ENCODE assay signal across 1 cellular context in genomic region chr4:15376594-15376993, GRCh38.
TF ChIP-seq lines count a peak whose summit lies in the region.

No MANE protein-coding gene starts in this region.

TF ChIP-seq in SK-N-SH treated with all-trans-retinoic acid at 6 μM for 48 hours, 23 proteins besides CTCF, POLR2A, EP300 and RAD21 (continued from another document):
- TF ChIP-seq CSRNP3 (CRISPR knock-in tag; IDR thresholded peaks at IDR 0.05) (no peak), TOX (CRISPR knock-in tag; IDR thresholded peaks at IDR 0.05; ENCODE audit: borderline replicate concordance) (no peak), ISL1 (CRISPR knock-in tag; IDR thresholded peaks at IDR 0.05) (no peak), CREB5 (CRISPR knock-in tag; IDR thresholded peaks at IDR 0.05; ENCODE audit: low read depth) (no peak), POU6F1 (CRISPR knock-in tag; IDR thresholded peaks at IDR 0.05; ENCODE audit: borderline replicate concordance, low read depth) (no peak), ZFP3 (CRISPR knock-in tag; IDR thresholded peaks at IDR 0.05) (no peak)
- TF ChIP-seq, protein P1, sequence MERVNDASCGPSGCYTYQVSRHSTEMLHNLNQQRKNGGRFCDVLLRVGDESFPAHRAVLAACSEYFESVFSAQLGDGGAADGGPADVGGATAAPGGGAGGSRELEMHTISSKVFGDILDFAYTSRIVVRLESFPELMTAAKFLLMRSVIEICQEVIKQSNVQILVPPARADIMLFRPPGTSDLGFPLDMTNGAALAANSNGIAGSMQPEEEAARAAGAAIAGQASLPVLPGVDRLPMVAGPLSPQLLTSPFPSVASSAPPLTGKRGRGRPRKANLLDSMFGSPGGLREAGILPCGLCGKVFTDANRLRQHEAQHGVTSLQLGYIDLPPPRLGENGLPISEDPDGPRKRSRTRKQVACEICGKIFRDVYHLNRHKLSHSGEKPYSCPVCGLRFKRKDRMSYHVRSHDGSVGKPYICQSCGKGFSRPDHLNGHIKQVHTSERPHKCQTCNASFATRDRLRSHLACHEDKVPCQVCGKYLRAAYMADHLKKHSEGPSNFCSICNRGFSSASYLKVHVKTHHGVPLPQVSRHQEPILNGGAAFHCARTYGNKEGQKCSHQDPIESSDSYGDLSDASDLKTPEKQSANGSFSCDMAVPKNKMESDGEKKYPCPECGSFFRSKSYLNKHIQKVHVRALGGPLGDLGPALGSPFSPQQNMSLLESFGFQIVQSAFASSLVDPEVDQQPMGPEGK (CRISPR knock-in tag; IDR thresholded peaks at IDR 0.05; ENCODE audit: borderline replicate concordance): no peak
